Comparison of ENCODE assay signal across 25 cellular contexts in genomic region chr1:228758451-228758850, GRCh38.
"Had no signal": no experiment of that assay in that cellular context is flagged by ENCODE, and none has a peak within 500 bp of the region (broad histone marks: within the 10 kb centered on the region; RNA-seq: fewer than 3 reads in every experiment).

No MANE protein-coding gene starts in this region.

- H3K4me3 ChIP-seq: esophagus squamous epithelium, neural progenitor cell, prostate gland, right atrium auricular region, suprapubic skin, transverse colon, vagina had no signal

- H3K36me3 ChIP-seq: esophagus squamous epithelium, neural progenitor cell, prostate gland, right atrium auricular region, suprapubic skin, transverse colon, vagina had no signal

- H2AFZ ChIP-seq: neural progenitor cell had no signal

- H3K4me1 ChIP-seq: esophagus squamous epithelium, prostate gland, right atrium auricular region, transverse colon, vagina had no signal

- H3K9me3 ChIP-seq: esophagus squamous epithelium, prostate gland, suprapubic skin, transverse colon, vagina had no signal

- H3K27ac ChIP-seq: esophagus squamous epithelium, neural progenitor cell, prostate gland, right atrium auricular region, suprapubic skin, transverse colon, vagina had no signal

- FAIRE-seq: endometrium, frontal cortex, keratinocyte, small intestine had no signal

- H3K4me2 ChIP-seq: neural progenitor cell had no signal

- ATAC-seq: effector memory CD8-positive, alpha-beta T cell; naive thymus-derived CD4-positive, alpha-beta T cell; stimulated activated naive CD8-positive, alpha-beta T cell treated with anti-CD3 and anti-CD28 coated beads, Interleukin-15, amount 100 ng/mL, for 72 hours had no signal

- DNase-seq: cortex of kidney; effector memory CD8-positive, alpha-beta T cell; erythroblast; esophagus squamous epithelium; head of caudate nucleus; mammary epithelial cell; mesendoderm; midbrain; naive thymus-derived CD4-positive, alpha-beta T cell; small intestine; stimulated activated CD4-positive, alpha-beta T cell treated with anti-CD3 and anti-CD28 coated beads, Interleukin-12 subunit alpha, Interleukin-12 subunit beta, amount 100 ng/mL, for 4 hours; stimulated activated CD4-positive, alpha-beta T cell treated with anti-CD3 and anti-CD28 coated beads, Interleukin-1b, Interleukin-23, amount 100 ng/mL, for 48 hours; stimulated activated CD4-positive, alpha-beta T cell treated with anti-CD3 and anti-CD28 coated beads, Interleukin-4, amount 100 ng/mL, for 1 hour; stimulated activated CD8-positive, alpha-beta memory T cell treated with anti-CD3 and anti-CD28 coated beads, Interleukin-4, amount 100 ng/mL, for 48 hours; stimulated activated naive CD4-positive, alpha-beta T cell; stimulated activated naive CD8-positive, alpha-beta T cell treated with anti-CD3 and anti-CD28 coated beads, Interleukin-15, amount 100 ng/mL, for 72 hours; transverse colon had no signal

- H3K27me3 ChIP-seq: neural progenitor cell, right atrium auricular region, vagina had no signal

- H3K9ac ChIP-seq: neural progenitor cell had no signal
